32 cellular contexts compared by ENCODE assay signal in the genomic region with DNA sequence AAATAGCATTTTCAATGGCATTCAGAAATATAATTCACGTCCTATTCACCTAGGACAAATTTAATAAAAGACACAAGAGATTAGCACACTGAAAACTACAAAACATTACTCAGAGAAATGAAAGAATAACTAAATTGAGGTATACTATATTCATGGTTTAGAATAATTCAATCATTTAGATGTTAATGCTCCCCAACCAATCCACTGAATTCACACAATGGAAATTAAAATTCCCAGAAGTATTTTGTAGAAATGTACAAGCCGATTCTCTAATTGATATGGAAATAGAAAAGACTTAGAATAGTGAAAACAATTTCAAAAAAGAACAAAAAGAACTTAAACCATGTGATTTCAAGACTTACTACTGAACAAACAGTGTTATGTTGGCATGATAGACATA.
"Had no signal": no experiment of that assay in that cellular context is flagged by ENCODE, and none has a peak within 500 bp of the region (broad histone marks: within the 10 kb centered on the region; RNA-seq: fewer than 3 reads in every experiment).

No MANE protein-coding gene starts in this region.

- H3K4me3 Mint-ChIP-seq: activated naive CD4-positive, alpha-beta T cell treated with anti-CD3 and anti-CD28 coated beads for 36 hours; activated naive CD4-positive, alpha-beta T cell treated with anti-CD3 and anti-CD28 coated beads, Interleukin-2, amount 10 ng/mL, durations not matched to agents 7 days and 5 days; activated naive CD4-positive, alpha-beta T cell treated with anti-CD3 and anti-CD28 coated beads, Interleukin-2, amount 50 U/mL, for 24 hours; activated naive CD8-positive, alpha-beta T cell treated with anti-CD3 and anti-CD28 coated beads for 36 hours; activated naive CD8-positive, alpha-beta T cell treated with anti-CD3 and anti-CD28 coated beads, Interleukin-2, amount 10 ng/mL, durations not matched to agents 7 days and 5 days; activated T-cell treated with anti-CD3 and anti-CD28 coated beads, Interleukin-2, amount 50 U/mL, for 24 hours; activated T-cell treated with anti-CD3 and anti-CD28 coated beads, Interleukin-2, amount 50 U/mL, for 4 hours; activated T-cell treated with anti-CD3 and anti-CD28 coated beads, Interleukin-2, amount 50 U/mL, for 72 hours; activated T-helper 1 cell treated with anti-CD3 and anti-CD28 coated beads, Interleukin-12 subunit alpha, Interleukin-12 subunit beta, Interleukin-2, Interleukin-4 antibody, amounts not matched to agents 30 ng/mL and 10 ng/mL and 1 ng/mL, durations not matched to agents 14 hours and 24 hours and 36 hours; activated T-helper 17 cell treated with anti-CD3 and anti-CD28 coated beads, Interleukin-2, amount 50 U/mL, for 72 hours; brain; central memory CD8-positive, alpha-beta T cell had no signal

- H3K27ac Mint-ChIP-seq: activated naive CD4-positive, alpha-beta T cell treated with anti-CD3 and anti-CD28 coated beads for 36 hours; activated naive CD4-positive, alpha-beta T cell treated with anti-CD3 and anti-CD28 coated beads, Interleukin-2, amount 10 ng/mL, durations not matched to agents 7 days and 5 days; activated naive CD4-positive, alpha-beta T cell treated with anti-CD3 and anti-CD28 coated beads, Interleukin-2, amount 50 U/mL, for 24 hours; activated naive CD8-positive, alpha-beta T cell treated with anti-CD3 and anti-CD28 coated beads for 36 hours; activated naive CD8-positive, alpha-beta T cell treated with anti-CD3 and anti-CD28 coated beads, Interleukin-2, amount 10 ng/mL, durations not matched to agents 7 days and 5 days; activated T-cell treated with anti-CD3 and anti-CD28 coated beads, Interleukin-2, amount 50 U/mL, for 24 hours; activated T-cell treated with anti-CD3 and anti-CD28 coated beads, Interleukin-2, amount 50 U/mL, for 72 hours; activated T-helper 1 cell treated with anti-CD3 and anti-CD28 coated beads, Interleukin-12 subunit alpha, Interleukin-12 subunit beta, Interleukin-2, Interleukin-4 antibody, amounts not matched to agents 30 ng/mL and 10 ng/mL and 1 ng/mL, durations not matched to agents 14 hours and 24 hours and 36 hours; activated T-helper 17 cell treated with anti-CD3 and anti-CD28 coated beads, Interleukin-2, amount 50 U/mL, for 72 hours; activated T-helper 2 cell treated with anti-CD3 and anti-CD28 coated beads, Interferon-gamma antibody, Interleukin-2, Interleukin-4, amounts not matched to agents 10 μg/mL and 5 μg/mL and 100 μg/mL, durations not matched to agents 14 hours and 24 hours and 36 hours; brain had no signal

- H3K27me3 Mint-ChIP-seq: activated naive CD4-positive, alpha-beta T cell treated with anti-CD3 and anti-CD28 coated beads, Interleukin-2, amount 10 ng/mL, durations not matched to agents 7 days and 5 days; activated naive CD4-positive, alpha-beta T cell treated with anti-CD3 and anti-CD28 coated beads, Interleukin-2, amount 50 U/mL, for 24 hours; activated naive CD8-positive, alpha-beta T cell treated with anti-CD3 and anti-CD28 coated beads for 36 hours; activated naive CD8-positive, alpha-beta T cell treated with anti-CD3 and anti-CD28 coated beads, Interleukin-2, amount 10 ng/mL, durations not matched to agents 7 days and 5 days; activated T-cell treated with anti-CD3 and anti-CD28 coated beads, Interleukin-2, amount 50 U/mL, for 24 hours; activated T-helper 17 cell treated with anti-CD3 and anti-CD28 coated beads, Interleukin-2, amount 50 U/mL, for 72 hours; central memory CD8-positive, alpha-beta T cell had no signal

- ATAC-seq: activated T-cell treated with anti-CD3 and anti-CD28 coated beads, Interleukin-2, amount 50 U/mL, for 4 hours; activated T-cell treated with anti-CD3 and anti-CD28 coated beads, Interleukin-2, amount 50 U/mL, for 72 hours; activated T-helper 17 cell treated with anti-CD3 and anti-CD28 coated beads, Interleukin-2, amount 50 U/mL, for 72 hours; body of pancreas had no signal

- DNase-seq: activated effector memory CD4-positive, alpha-beta T cell treated with anti-CD3 and anti-CD28 coated beads, Interleukin-2, amount 50 U/mL, for 16 hours; activated effector memory CD4-positive, alpha-beta T cell treated with Interleukin-2 at 50 U/mL for 16 hours; activated gamma-delta T cell; activated gamma-delta T cell treated with Interleukin-2 at 50 U/mL for 16 hours; activated naive CD4-positive, alpha-beta T cell; activated naive CD4-positive, alpha-beta T cell treated with anti-CD3 and anti-CD28 coated beads for 36 hours; activated naive CD4-positive, alpha-beta T cell treated with anti-CD3 and anti-CD28 coated beads, Interleukin-2, amount 10 ng/mL, durations not matched to agents 7 days and 5 days; activated naive CD4-positive, alpha-beta T cell treated with anti-CD3 and anti-CD28 coated beads, Interleukin-2, amount 50 U/mL, for 16 hours; activated naive CD4-positive, alpha-beta T cell treated with Interleukin-2 at 50 U/mL for 16 hours; activated naive CD8-positive, alpha-beta T cell treated with anti-CD3 and anti-CD28 coated beads for 36 hours; activated naive CD8-positive, alpha-beta T cell treated with anti-CD3 and anti-CD28 coated beads, Interleukin-2, amount 10 ng/mL, durations not matched to agents 7 days and 5 days; activated T-cell treated with anti-CD3 and anti-CD28 coated beads, Interleukin-2, amount 50 U/mL, for 1 hour; activated T-cell treated with anti-CD3 and anti-CD28 coated beads, Interleukin-2, amount 50 U/mL, for 24 hours; activated T-cell treated with anti-CD3 and anti-CD28 coated beads, Interleukin-2, amount 50 U/mL, for 4 hours; activated T-cell treated with anti-CD3 and anti-CD28 coated beads, Interleukin-2, amount 50 U/mL, for 48 hours; activated T-cell treated with anti-CD3 and anti-CD28 coated beads, Interleukin-2, amount 50 U/mL, for 72 hours; adrenal gland; amniotic stem cell; amygdala; anterior cingulate cortex; aorta; body of pancreas; brain microvascular endothelial cell; caudate nucleus; central memory CD4-positive, alpha-beta T cell; cerebellar nuclear complex had no signal

- H3K4me1 Mint-ChIP-seq: activated naive CD4-positive, alpha-beta T cell treated with anti-CD3 and anti-CD28 coated beads, Interleukin-2, amount 50 U/mL, for 24 hours; brain had no signal
